ENCODE assay signal across 8 cellular contexts in genomic region chr19:2552859-2553258, GRCh38.
DNase-seq lines count a peak whose midpoint lies in the region; ATAC-seq and TF ChIP-seq lines count a peak whose summit lies in the region.

No MANE protein-coding gene starts in this region.

- TF ChIP-seq CTCF in GM10248 (IDR thresholded peaks at IDR 0.05; ENCODE audit: control extremely low read depth, extremely low read depth, low read depth, missing control alignments) (no peak), HFFc6 (IDR thresholded peaks at IDR 0.05) (no peak), Peyer's patch (IDR thresholded peaks at IDR 0.05) (no peak), sigmoid colon (IDR thresholded peaks at IDR 0.05) (no peak), brain microvascular endothelial cell (IDR thresholded peaks at IDR 0.05; ENCODE audit: low read depth, low read length, missing control alignments) (no peak)

- H3K9me3 Mint-ChIP-seq in HFFc6, result peaks cover 4% of the 10 kb centered on the region; the same call in 1 of the 2 replicates

- no peak for TF ChIP-seq POLR2A in Peyer's patch (IDR thresholded peaks at IDR 0.05)
- no peak for TF ChIP-seq POLR2A in sigmoid colon (IDR thresholded peaks at IDR 0.05)
- TF ChIP-seq POLR2A in GM18505 (IDR thresholded peaks at IDR 0.05; ENCODE audit: borderline replicate concordance, extremely low read depth, insufficient read depth, insufficient read length), result no peak

- DNase-seq in GM10248 (ENCODE audit: extremely low spot score), result peak; percentile 85
- DNase-seq in HFFc6, result no peak
- DNase-seq in Peyer's patch, result peak in 2 of 3 donors; percentile 65 to 78
- DNase-seq in adipocyte (ENCODE audit: low read depth), result no peak
- DNase-seq in sigmoid colon, result peak; percentile 64
- DNase-seq in brain microvascular endothelial cell, result no peak

- CTCF ChIA-PET in GM10248 (lab: Yijun Ruan, JAX), result interaction anchor here (0.7 to 3.1 kb wide), 9 partner anchors 9 to 77 kb away, joined by 3 to 11 read pairs (median 4); partner anchors contain the start of gene GADD45B

- intact Hi-C loops in sigmoid colon (cut with DNase I), result no loop called here

- H3K27ac ChIP-seq in Peyer's patch (peak overlapping the region; percentile 52 to 71 (median 60)), sigmoid colon (peak overlapping the region; percentile 49 to 68 (median 58)), brain microvascular endothelial cell (no peak overlapping the region)

- peaks cover 27% of the 10 kb centered on the region for H3K4me1 Mint-ChIP-seq in HFFc6 (ENCODE audit: low read depth)

- 31 to 33% methylated on average over 11 of the region's 11 CpGs for WGBS in sigmoid colon, 2 donors

- peak overlapping the region; percentile 67 for H3K9ac ChIP-seq in adipocyte (ENCODE audit: low read length)

- ATAC-seq in GM18505 (IDR thresholded peaks at IDR 0.05; ENCODE audit: unreplicated experiment) (no peak), GM18517 (IDR thresholded peaks at IDR 0.05; ENCODE audit: unreplicated experiment) (no peak)

- POLR2A ChIA-PET in GM10248 (lab: Yijun Ruan, JAX), result interaction anchor here (0.6 to 1.3 kb wide), 8 partner anchors 9 to 84 kb away, joined by 3 to 24 read pairs (median 6); partner anchors contain the start of gene GADD45B

- peak overlapping the region in 1 of 4 donors; percentile 5 for H3K4me3 ChIP-seq in Peyer's patch
- H3K4me3 ChIP-seq in adipocyte (ENCODE audit: low read length), result peak overlapping the region; percentile 62
- H3K4me3 ChIP-seq in sigmoid colon, result peak overlapping the region in 3 of 4 donors; percentile 17 to 28 (median 23)
- H3K4me3 ChIP-seq in brain microvascular endothelial cell (ENCODE audit: low read depth, low read length), result no peak overlapping the region

- H3K27ac Mint-ChIP-seq in HFFc6, result peak overlapping the region; percentile 53; the same call in 1 of the 2 replicates

- 0 out of 2 replicates have a peak, but pooled peaks cover 4% of the 10 kb centered on the region for H3K36me3 Mint-ChIP-seq in HFFc6 (ENCODE audit: low read depth)

- in situ Hi-C loops in brain microvascular endothelial cell (cut with HindIII; ENCODE audit: low pct_ligation_motif_present, low sequenced_read_pairs), result no loop called here

- TF ChIP-seq EP300 in sigmoid colon (IDR thresholded peaks at IDR 0.05), result no peak

- H3K4me1 ChIP-seq in Peyer's patch (peaks cover 0 to 12% (median 6%) of the 10 kb centered on the region in 4 donors), adipocyte (ENCODE audit: control insufficient read depth, insufficient read depth, low read length) (peaks cover 19% of the 10 kb centered on the region), sigmoid colon (peaks cover 0 to 39% (median 24%) of the 10 kb centered on the region in 4 donors)

- no peaks in the 10 kb centered on the region; the same call in none of the 2 replicates for H3K27me3 Mint-ChIP-seq in HFFc6 (ENCODE audit: insufficient read depth)

- H3K27me3 ChIP-seq in Peyer's patch (no peaks in the 10 kb centered on the region), adipocyte (replicated peaks; ENCODE audit: control insufficient read depth, insufficient read depth, low read length) (no peaks in the 10 kb centered on the region), sigmoid colon (no peaks in the 10 kb centered on the region), brain microvascular endothelial cell (replicated peaks) (no peaks in the 10 kb centered on the region)

- H3K4me3 Mint-ChIP-seq in HFFc6, result peak overlapping the region; percentile 84

- H3K9me3 ChIP-seq in Peyer's patch (no peaks in the 10 kb centered on the region), adipocyte (ENCODE audit: control insufficient read depth, low read length) (no peaks in the 10 kb centered on the region), sigmoid colon (no peaks in the 10 kb centered on the region)

- H3K36me3 ChIP-seq in Peyer's patch (no peaks in the 10 kb centered on the region), adipocyte (ENCODE audit: control insufficient read depth, insufficient read depth, low read length, severe bottlenecking) (no peaks in the 10 kb centered on the region), sigmoid colon (no peaks in the 10 kb centered on the region), brain microvascular endothelial cell (replicated peaks) (no peaks in the 10 kb centered on the region)

Comparison
In these comparisons a context has a peak if more than half of its experiments do, and no peak if none do; other contexts are left out.
1. DNase-seq: peak in GM10248 (single experiment), Peyer's patch (2 of 3) and sigmoid colon (single experiment); none in HFFc6 (single experiment), adipocyte (single experiment) and brain microvascular endothelial cell (single experiment).